ENCODE assay signal across 12 cellular contexts in the genomic region with DNA sequence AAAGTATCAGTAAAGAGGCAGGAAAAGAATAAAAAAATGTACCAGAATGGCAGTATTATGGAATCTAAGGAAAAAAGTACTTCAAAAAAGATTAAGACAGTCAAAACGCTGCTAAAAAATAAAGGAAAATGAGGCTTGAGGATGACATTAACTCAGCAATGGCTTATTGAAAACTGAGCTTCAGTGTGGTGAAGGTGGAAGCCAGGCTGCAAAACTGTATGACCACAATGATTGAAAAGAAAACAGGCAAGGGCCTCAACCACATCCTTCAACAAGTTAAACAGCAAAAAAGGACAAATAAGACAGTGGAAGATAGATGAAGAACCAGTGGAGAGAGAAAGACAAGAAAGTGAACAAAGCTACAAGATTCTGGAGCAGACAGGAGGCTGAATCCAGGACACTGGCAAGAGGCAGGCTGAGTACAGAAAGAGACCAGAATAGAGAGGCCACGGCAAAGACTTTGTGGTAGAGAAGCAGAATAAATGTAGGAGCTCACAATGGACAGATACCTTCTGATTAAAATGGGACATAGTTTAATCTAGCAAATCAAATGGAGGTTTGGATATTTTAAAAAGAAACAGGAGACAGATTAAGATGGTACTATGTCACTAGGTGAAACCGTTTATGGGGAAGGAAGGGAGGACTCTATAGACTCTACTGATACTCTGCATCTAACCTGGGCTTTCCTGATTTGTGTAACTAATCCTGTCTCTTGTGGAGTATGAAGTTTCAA.
DNase-seq lines count a peak whose midpoint lies in the region; ATAC-seq and TF ChIP-seq lines count a peak whose summit lies in the region.
"Had no signal": no experiment of that assay in that cellular context is flagged by ENCODE, and none has a peak within 500 bp of the region (broad histone marks: within the 10 kb centered on the region; RNA-seq: fewer than 3 reads in every experiment).

No MANE protein-coding gene starts in this region.

- H3K36me3 Mint-ChIP-seq in activated CD4-positive, alpha-beta memory T cell treated with anti-CD3 and anti-CD28 coated beads, Interleukin-2, amount 10 ng/mL, durations not matched to agents 7 days and 5 days (ENCODE audit: low read depth): no peaks in the 10 kb centered on the region
- H3K36me3 Mint-ChIP-seq in activated CD4-positive, alpha-beta memory T cell treated with anti-CD3 and anti-CD28 coated beads for 36 hours: no peaks in the 10 kb centered on the region
- peaks cover 65% of the 10 kb centered on the region for H3K36me3 Mint-ChIP-seq in nephron (ENCODE audit: low read depth)
- H3K36me3 Mint-ChIP-seq: naive B cell had no signal

- H3K27ac Mint-ChIP-seq in activated CD4-positive, alpha-beta memory T cell treated with anti-CD3 and anti-CD28 coated beads, Interleukin-2, amount 10 ng/mL, durations not matched to agents 7 days and 5 days: no peak overlapping the region
- H3K27ac Mint-ChIP-seq in activated CD4-positive, alpha-beta memory T cell treated with anti-CD3 and anti-CD28 coated beads for 36 hours: no peak overlapping the region
- peak overlapping the region; percentile 1 to 63 (median 20) for H3K27ac Mint-ChIP-seq in nephron

- CTCF ChIA-PET in activated CD4-positive, alpha-beta memory T cell treated with anti-CD3 and anti-CD28 coated beads, Interleukin-2, amount 10 ng/mL, durations not matched to agents 7 days and 5 days (lab: Charles Lee): interaction anchor here (1.1 kb wide), 1 partner anchor 10 kb away, joined by 6 read pairs; no protein-coding TSS in a partner anchor
- CTCF ChIA-PET in activated CD4-positive, alpha-beta memory T cell treated with anti-CD3 and anti-CD28 coated beads for 36 hours (lab: Charles Lee): interaction anchor here (1.1 kb wide), 1 partner anchor 189 kb away, joined by 3 read pairs; no protein-coding TSS in a partner anchor

- peak; percentile 17 for DNase-seq in activated CD4-positive, alpha-beta memory T cell treated with anti-CD3 and anti-CD28 coated beads, Interleukin-2, amount 10 ng/mL, durations not matched to agents 7 days and 5 days
- no peak for DNase-seq in activated CD4-positive, alpha-beta memory T cell treated with anti-CD3 and anti-CD28 coated beads for 36 hours
- DNase-seq in HCEC 1CT: no peak
- no peak for DNase-seq in NCI-H2171 treated with DMSO at 0.1 percent for 48 hours (lab: John Stamatoyannopoulos, UW)
- DNase-seq: effector CD4-positive, alpha-beta T cell; hippocampal formation; naive B cell; stimulated activated naive CD4-positive, alpha-beta T cell had no signal

- peaks cover 17% of the 10 kb centered on the region for H3K27me3 Mint-ChIP-seq in activated CD4-positive, alpha-beta memory T cell treated with anti-CD3 and anti-CD28 coated beads, Interleukin-2, amount 10 ng/mL, durations not matched to agents 7 days and 5 days
- peaks cover 2% of the 10 kb centered on the region for H3K27me3 Mint-ChIP-seq in activated CD4-positive, alpha-beta memory T cell treated with anti-CD3 and anti-CD28 coated beads for 36 hours
- no peaks in the 10 kb centered on the region for H3K27me3 Mint-ChIP-seq in nephron (ENCODE audit: low read depth)

- intact Hi-C loops in activated CD4-positive, alpha-beta memory T cell treated with anti-CD3 and anti-CD28 coated beads for 36 hours (cut with micrococcal nuclease): no loop called here

- peak; percentile 68 for ATAC-seq in HG02610 (IDR thresholded peaks at IDR 0.05; ENCODE audit: unreplicated experiment)
- ATAC-seq in SK-N-SH treated with all-trans-retinoic acid at 6 μM for 48 hours: peak; percentile 61
- no peak for ATAC-seq in HG03139 (IDR thresholded peaks at IDR 0.05; ENCODE audit: unreplicated experiment)

- no peak overlapping the region for H3K4me3 Mint-ChIP-seq in activated CD4-positive, alpha-beta memory T cell treated with anti-CD3 and anti-CD28 coated beads, Interleukin-2, amount 10 ng/mL, durations not matched to agents 7 days and 5 days
- no peak overlapping the region for H3K4me3 Mint-ChIP-seq in activated CD4-positive, alpha-beta memory T cell treated with anti-CD3 and anti-CD28 coated beads for 36 hours
- H3K4me3 Mint-ChIP-seq in nephron: no peak overlapping the region
- H3K4me3 Mint-ChIP-seq: naive B cell had no signal

- peaks cover 14% of the 10 kb centered on the region for H3K4me1 Mint-ChIP-seq in activated CD4-positive, alpha-beta memory T cell treated with anti-CD3 and anti-CD28 coated beads, Interleukin-2, amount 10 ng/mL, durations not matched to agents 7 days and 5 days
- no peaks in the 10 kb centered on the region for H3K4me1 Mint-ChIP-seq in activated CD4-positive, alpha-beta memory T cell treated with anti-CD3 and anti-CD28 coated beads for 36 hours (ENCODE audit: low read depth)
- no peaks in the 10 kb centered on the region for H3K4me1 Mint-ChIP-seq in nephron
- H3K4me1 Mint-ChIP-seq: naive B cell had no signal

- POLR2A ChIA-PET in activated CD4-positive, alpha-beta memory T cell treated with anti-CD3 and anti-CD28 coated beads, Interleukin-2, amount 10 ng/mL, durations not matched to agents 7 days and 5 days (lab: Charles Lee): no interaction called here
- POLR2A ChIA-PET in activated CD4-positive, alpha-beta memory T cell treated with anti-CD3 and anti-CD28 coated beads for 36 hours (lab: Charles Lee): interaction anchor here (0.5 kb wide), 1 partner anchor 261 kb away, joined by 3 read pairs; no protein-coding TSS in a partner anchor

- TF ChIP-seq CTCF in nephron (IDR thresholded peaks at IDR 0.05; ENCODE audit: unreplicated experiment in 3 of 3): no peak

- no peaks in the 10 kb centered on the region for H3K9me3 Mint-ChIP-seq in activated CD4-positive, alpha-beta memory T cell treated with anti-CD3 and anti-CD28 coated beads, Interleukin-2, amount 10 ng/mL, durations not matched to agents 7 days and 5 days
- no peaks in the 10 kb centered on the region for H3K9me3 Mint-ChIP-seq in activated CD4-positive, alpha-beta memory T cell treated with anti-CD3 and anti-CD28 coated beads for 36 hours
- no peaks in the 10 kb centered on the region for H3K9me3 Mint-ChIP-seq in nephron
- H3K9me3 Mint-ChIP-seq: naive B cell had no signal

TF ChIP-seq in SK-N-SH treated with all-trans-retinoic acid at 6 μM for 48 hours, 23 proteins besides CTCF, POLR2A, EP300 and RAD21:
- TF ChIP-seq ZFP3 (CRISPR knock-in tag; IDR thresholded peaks at IDR 0.05) (no peak), RARB (CRISPR knock-in tag; IDR thresholded peaks at IDR 0.05) (no peak), BACH2 (CRISPR knock-in tag; IDR thresholded peaks at IDR 0.05; ENCODE audit: borderline replicate concordance) (no peak), CSDC2 (CRISPR knock-in tag; IDR thresholded peaks at IDR 0.05) (no peak), ZNF8 (CRISPR knock-in tag; IDR thresholded peaks at IDR 0.05) (no peak), ZFP30 (CRISPR knock-in tag; IDR thresholded peaks at IDR 0.05) (no peak), ESRRG (CRISPR knock-in tag; IDR thresholded peaks at IDR 0.05) (no peak), GLIS3 (CRISPR knock-in tag; IDR thresholded peaks at IDR 0.05) (no peak), TOX (CRISPR knock-in tag; IDR thresholded peaks at IDR 0.05; ENCODE audit: borderline replicate concordance) (no peak), OSR1 (CRISPR knock-in tag; IDR thresholded peaks at IDR 0.05) (no peak)
- TF ChIP-seq, protein P1, sequence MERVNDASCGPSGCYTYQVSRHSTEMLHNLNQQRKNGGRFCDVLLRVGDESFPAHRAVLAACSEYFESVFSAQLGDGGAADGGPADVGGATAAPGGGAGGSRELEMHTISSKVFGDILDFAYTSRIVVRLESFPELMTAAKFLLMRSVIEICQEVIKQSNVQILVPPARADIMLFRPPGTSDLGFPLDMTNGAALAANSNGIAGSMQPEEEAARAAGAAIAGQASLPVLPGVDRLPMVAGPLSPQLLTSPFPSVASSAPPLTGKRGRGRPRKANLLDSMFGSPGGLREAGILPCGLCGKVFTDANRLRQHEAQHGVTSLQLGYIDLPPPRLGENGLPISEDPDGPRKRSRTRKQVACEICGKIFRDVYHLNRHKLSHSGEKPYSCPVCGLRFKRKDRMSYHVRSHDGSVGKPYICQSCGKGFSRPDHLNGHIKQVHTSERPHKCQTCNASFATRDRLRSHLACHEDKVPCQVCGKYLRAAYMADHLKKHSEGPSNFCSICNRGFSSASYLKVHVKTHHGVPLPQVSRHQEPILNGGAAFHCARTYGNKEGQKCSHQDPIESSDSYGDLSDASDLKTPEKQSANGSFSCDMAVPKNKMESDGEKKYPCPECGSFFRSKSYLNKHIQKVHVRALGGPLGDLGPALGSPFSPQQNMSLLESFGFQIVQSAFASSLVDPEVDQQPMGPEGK (CRISPR knock-in tag; IDR thresholded peaks at IDR 0.05; ENCODE audit: borderline replicate concordance): no peak
- TF ChIP-seq, protein P2, sequence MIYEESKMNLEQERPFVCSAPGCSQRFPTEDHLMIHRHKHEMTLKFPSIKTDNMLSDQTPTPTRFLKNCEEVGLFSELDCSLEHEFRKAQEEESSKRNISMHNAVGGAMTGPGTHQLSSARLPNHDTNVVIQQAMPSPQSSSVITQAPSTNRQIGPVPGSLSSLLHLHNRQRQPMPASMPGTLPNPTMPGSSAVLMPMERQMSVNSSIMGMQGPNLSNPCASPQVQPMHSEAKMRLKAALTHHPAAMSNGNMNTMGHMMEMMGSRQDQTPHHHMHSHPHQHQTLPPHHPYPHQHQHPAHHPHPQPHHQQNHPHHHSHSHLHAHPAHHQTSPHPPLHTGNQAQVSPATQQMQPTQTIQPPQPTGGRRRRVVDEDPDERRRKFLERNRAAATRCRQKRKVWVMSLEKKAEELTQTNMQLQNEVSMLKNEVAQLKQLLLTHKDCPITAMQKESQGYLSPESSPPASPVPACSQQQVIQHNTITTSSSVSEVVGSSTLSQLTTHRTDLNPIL (CRISPR knock-in tag; IDR thresholded peaks at IDR 0.05; ENCODE audit: low read depth): no peak
- TF ChIP-seq, protein P3, sequence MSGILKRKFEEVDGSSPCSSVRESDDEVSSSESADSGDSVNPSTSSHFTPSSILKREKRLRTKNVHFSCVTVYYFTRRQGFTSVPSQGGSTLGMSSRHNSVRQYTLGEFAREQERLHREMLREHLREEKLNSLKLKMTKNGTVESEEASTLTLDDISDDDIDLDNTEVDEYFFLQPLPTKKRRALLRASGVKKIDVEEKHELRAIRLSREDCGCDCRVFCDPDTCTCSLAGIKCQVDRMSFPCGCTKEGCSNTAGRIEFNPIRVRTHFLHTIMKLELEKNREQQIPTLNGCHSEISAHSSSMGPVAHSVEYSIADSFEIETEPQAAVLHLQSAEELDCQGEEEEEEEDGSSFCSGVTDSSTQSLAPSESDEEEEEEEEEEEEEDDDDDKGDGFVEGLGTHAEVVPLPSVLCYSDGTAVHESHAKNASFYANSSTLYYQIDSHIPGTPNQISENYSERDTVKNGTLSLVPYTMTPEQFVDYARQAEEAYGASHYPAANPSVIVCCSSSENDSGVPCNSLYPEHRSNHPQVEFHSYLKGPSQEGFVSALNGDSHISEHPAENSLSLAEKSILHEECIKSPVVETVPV (CRISPR knock-in tag; IDR thresholded peaks at IDR 0.05): no peak

Comparison
In these comparisons a context has a peak if more than half of its experiments do, and no peak if none do; other contexts are left out.
1. H3K27ac Mint-ChIP-seq: peak in nephron (3 of 3); none in activated CD4-positive, alpha-beta memory T cell treated with anti-CD3 and anti-CD28 coated beads, Interleukin-2, amount 10 ng/mL, durations not matched to agents 7 days and 5 days (single experiment) and activated CD4-positive, alpha-beta memory T cell treated with anti-CD3 and anti-CD28 coated beads for 36 hours (single experiment).